ENCODE assay signal across 16 cellular contexts in the genomic region with DNA sequence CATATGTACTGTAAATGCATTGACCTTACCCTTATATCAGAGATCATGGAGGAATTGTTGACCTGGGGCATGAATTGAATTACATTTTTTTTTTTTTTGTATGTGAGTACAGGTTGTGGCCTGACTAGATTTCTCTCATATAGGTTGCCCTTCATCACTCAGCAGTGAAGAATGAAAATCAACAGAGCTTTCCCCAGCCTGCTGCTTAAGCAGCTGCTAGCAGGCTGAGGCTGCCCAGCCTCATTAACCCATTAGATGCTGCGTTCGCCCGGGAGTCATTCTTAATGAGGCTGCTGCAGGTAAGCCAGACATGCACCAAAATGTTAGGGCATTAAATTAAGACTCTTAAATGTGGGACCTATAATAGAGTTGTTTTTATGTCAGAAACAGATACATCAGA.
"Had no signal": no experiment of that assay in that cellular context is flagged by ENCODE, and none has a peak within 500 bp of the region (broad histone marks: within the 10 kb centered on the region; RNA-seq: fewer than 3 reads in every experiment).

No MANE protein-coding gene starts in this region.

- H3K27ac ChIP-seq: body of pancreas, coronary artery, heart left ventricle, ovary, stomach, testis, upper lobe of left lung had no signal

- DNase-seq: activated CD4-positive, alpha-beta T cell treated with anti-CD3 and anti-CD28 coated beads, Interleukin-2, amount 50 U/mL, for 1 hour; activated CD8-positive, alpha-beta memory T cell treated with anti-CD3 and anti-CD28 coated beads for 24 hours; activated naive CD8-positive, alpha-beta T cell treated with anti-CD3 and anti-CD28 coated beads for 36 hours; amygdala; body of pancreas; foreskin melanocyte; heart left ventricle; midbrain; ovary; stimulated activated CD4-positive, alpha-beta T cell treated with anti-CD3 and anti-CD28 coated beads, Interleukin-12 subunit alpha, Interleukin-12 subunit beta, amount 100 ng/mL, for 4 hours; stimulated activated CD4-positive, alpha-beta T cell treated with anti-CD3 and anti-CD28 coated beads, Interleukin-2, amount 100 ng/mL, for 24 hours; stomach; testis; upper lobe of left lung had no signal

- H3K27me3 ChIP-seq: body of pancreas, ovary, testis, upper lobe of left lung had no signal

- H3K4me3 ChIP-seq: body of pancreas, coronary artery, heart left ventricle, lung, ovary, stomach, testis, upper lobe of left lung had no signal

- H3K9me3 ChIP-seq: body of pancreas, heart left ventricle, ovary, stomach, testis, upper lobe of left lung had no signal

- H3K4me1 ChIP-seq: body of pancreas, heart left ventricle, testis had no signal

- H3K36me3 ChIP-seq: heart left ventricle, ovary, stomach, upper lobe of left lung had no signal
